In the genomic region with DNA sequence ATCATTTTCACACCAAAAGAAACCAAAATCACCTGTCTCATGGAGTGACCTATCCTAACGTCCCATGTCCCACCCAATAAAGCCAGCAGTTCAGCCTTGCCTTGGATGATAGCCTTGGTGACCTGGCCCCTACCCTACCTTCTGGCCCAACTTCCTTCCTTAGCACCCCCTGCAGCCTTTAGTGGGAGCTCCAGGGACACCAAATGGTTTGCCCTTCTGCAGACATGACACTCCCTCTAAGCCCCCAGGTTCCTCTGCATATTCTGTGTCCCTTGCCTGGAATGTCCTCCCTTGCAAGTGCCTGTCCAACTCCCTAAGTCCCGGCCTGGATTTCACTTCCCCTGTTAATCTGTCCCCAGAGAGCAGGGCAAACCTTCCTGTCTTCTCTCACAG, we compare ENCODE assay signal across 31 cellular contexts. TPM values are rescaled to one million over a fixed set of nuclear protein-coding genes. Genes with fewer than 3 reads are reported as not detected.
DNase-seq lines count a peak whose midpoint lies in the region; ATAC-seq, FAIRE-seq and TF ChIP-seq lines count a peak whose summit lies in the region.
"Had no signal": no experiment of that assay in that cellular context is flagged by ENCODE, and none has a peak within 500 bp of the region (broad histone marks: within the 10 kb centered on the region; RNA-seq: fewer than 3 reads in every experiment).

No MANE protein-coding gene starts in this region.

- H3K4me3 Mint-ChIP-seq in activated naive CD4-positive, alpha-beta T cell treated with anti-CD3 and anti-CD28 coated beads, Interleukin-2, amount 50 U/mL, for 24 hours, result no peak overlapping the region
- H3K4me3 Mint-ChIP-seq in activated naive CD4-positive, alpha-beta T cell treated with anti-CD3 and anti-CD28 coated beads, Interleukin-2, amount 10 ng/mL, durations not matched to agents 7 days and 5 days, result no peak overlapping the region
- peak overlapping the region; percentile 36 for H3K4me3 Mint-ChIP-seq in T-helper 17 cell
- H3K4me3 Mint-ChIP-seq in WTC11, result no peak overlapping the region
- H3K4me3 Mint-ChIP-seq in H9, result no peak overlapping the region
- H3K4me3 Mint-ChIP-seq: brain; natural killer cell; T-helper 2 cell treated with Interferon-gamma antibody and Interleukin-4, amounts not matched to agents 5 μg/mL and 100 μg/mL, for 36 hours had no signal

- H3K23ac ChIP-seq in H9 (ENCODE audit: insufficient read length, low read depth, low read length), result no peak overlapping the region

- H3K4me3 ChIP-seq in epithelial cell of proximal tubule (ENCODE audit: low read depth, low read length), result no peak overlapping the region
- H3K4me3 ChIP-seq: adrenal gland, esophagus muscularis mucosa, MG63, ovary, Peyer's patch, testis had no signal

- H2BK12ac ChIP-seq in H9 (ENCODE audit: insufficient read length, low read depth, low read length), result no peak overlapping the region

- no peak overlapping the region for H2AK5ac ChIP-seq in H9 (ENCODE audit: insufficient read length, low read length)

- no peaks in the 10 kb centered on the region for H3K27me3 ChIP-seq in H9 (ENCODE audit: insufficient read depth, low read length)
- H3K27me3 ChIP-seq: adrenal gland, esophagus muscularis mucosa, MG63, ovary, Peyer's patch, testis had no signal

- H3K4me1 Mint-ChIP-seq in activated naive CD4-positive, alpha-beta T cell treated with anti-CD3 and anti-CD28 coated beads, Interleukin-2, amount 50 U/mL, for 24 hours, result peaks cover 8% of the 10 kb centered on the region
- peaks cover 15% of the 10 kb centered on the region for H3K4me1 Mint-ChIP-seq in activated naive CD4-positive, alpha-beta T cell treated with anti-CD3 and anti-CD28 coated beads, Interleukin-2, amount 10 ng/mL, durations not matched to agents 7 days and 5 days
- H3K4me1 Mint-ChIP-seq in T-helper 17 cell (peaks cover 19% of the 10 kb centered on the region), WTC11 (peaks cover 12% of the 10 kb centered on the region), H9 (peaks cover 8 to 11% of the 10 kb centered on the region in 2 experiments)
- H3K4me1 Mint-ChIP-seq: brain had no signal

- no peak overlapping the region for H4K5ac ChIP-seq in H9 (ENCODE audit: insufficient read length, low read depth, low read length)

- no peak overlapping the region for H2BK20ac ChIP-seq in H9 (ENCODE audit: low read depth, low read length, poor library complexity, severe bottlenecking)

- H4K91ac ChIP-seq in H9 (ENCODE audit: insufficient read length, low read depth, low read length), result no peak overlapping the region

- no peak overlapping the region for H3K18ac ChIP-seq in H9 (ENCODE audit: insufficient read length, low read depth, low read length)

- no peak overlapping the region for H4K8ac ChIP-seq in H9 (replicated peaks; ENCODE audit: insufficient read length, low read depth, low read length)

- TF ChIP-seq CTCF in epithelial cell of proximal tubule (conservative IDR thresholded peaks at IDR 0.05; ENCODE audit: low read depth, low read length) (peak; percentile 2), WTC11 (IDR thresholded peaks at IDR 0.05) (no peak), H9 (conservative IDR thresholded peaks at IDR 0.05) (no peak)

- H2BK15ac ChIP-seq in H9 (ENCODE audit: low read depth, low read length), result no peak overlapping the region

- CTCF ChIA-PET in activated naive CD4-positive, alpha-beta T cell treated with anti-CD3 and anti-CD28 coated beads, Interleukin-2, amount 10 ng/mL, durations not matched to agents 7 days and 5 days (lab: Charles Lee), result no interaction called here
- CTCF ChIA-PET in WTC11 (lab: Charles Lee), result interaction anchor here (1.0 to 1.3 kb wide), 2 partner anchors 16 to 71 kb away, joined by 3 to 4 read pairs; no protein-coding TSS in a partner anchor

- H3K4ac ChIP-seq in H9 (ENCODE audit: low read depth, low read length), result no peak overlapping the region

- H3K27ac ChIP-seq in H9 (ENCODE audit: insufficient read length, low read depth, low read length), result no peak overlapping the region
- H3K27ac ChIP-seq: adrenal gland, C4-2B, esophagus muscularis mucosa, ovary, Peyer's patch, testis had no signal

- no peak overlapping the region for H3K56ac ChIP-seq in H9 (ENCODE audit: insufficient read length, low read depth, low read length)

- H3K9me3 ChIP-seq in T-helper 17 cell (ENCODE audit: control insufficient read depth, low read length, poor library complexity, severe bottlenecking) (no peaks in the 10 kb centered on the region), H9 (ENCODE audit: control insufficient read depth, low read depth, low read length) (no peaks in the 10 kb centered on the region)
- H3K9me3 ChIP-seq: adrenal gland, esophagus muscularis mucosa, MG63, ovary, Peyer's patch, testis had no signal

- no peaks in the 10 kb centered on the region for H4K20me1 ChIP-seq in H9 (ENCODE audit: control insufficient read depth, insufficient read depth, insufficient read length)

- H3K23me2 ChIP-seq in H9 (ENCODE audit: insufficient read length, low read depth, low read length, poor library complexity, severe bottlenecking), result no peaks in the 10 kb centered on the region

- peaks cover 3% of the 10 kb centered on the region for H3K36me3 Mint-ChIP-seq in activated naive CD4-positive, alpha-beta T cell treated with anti-CD3 and anti-CD28 coated beads, Interleukin-2, amount 50 U/mL, for 24 hours
- H3K36me3 Mint-ChIP-seq in activated naive CD4-positive, alpha-beta T cell treated with anti-CD3 and anti-CD28 coated beads, Interleukin-2, amount 10 ng/mL, durations not matched to agents 7 days and 5 days, result peaks cover 9% of the 10 kb centered on the region
- peaks cover 2% of the 10 kb centered on the region for H3K36me3 Mint-ChIP-seq in T-helper 17 cell (ENCODE audit: low read depth)
- peaks cover 18% of the 10 kb centered on the region for H3K36me3 Mint-ChIP-seq in WTC11
- peaks cover 10 to 45% (median 42%) of the 10 kb centered on the region in 3 experiments; a peak in 6 of 7 replicates for H3K36me3 Mint-ChIP-seq in H9 (ENCODE audit: insufficient read depth in 1 of 3, low read depth in 3 of 3)
- H3K36me3 Mint-ChIP-seq: natural killer cell had no signal

- H2AFZ ChIP-seq in H9 (ENCODE audit: low read length), result no peak overlapping the region

- DNase-seq in activated naive CD4-positive, alpha-beta T cell treated with anti-CD3 and anti-CD28 coated beads, Interleukin-2, amount 10 ng/mL, durations not matched to agents 7 days and 5 days, result no peak
- DNase-seq in T-helper 17 cell (no peak), epithelial cell of proximal tubule (ENCODE audit: low read depth) (no peak), urothelium cell line (ENCODE audit: low spot score) (no peak), WTC11 (ENCODE audit: low spot score) (no peak), NCI-H146 treated with DMSO at 0.1 percent for 48 hours (lab: John Stamatoyannopoulos, UW; ENCODE audit: unreplicated experiment) (no peak), H9 (no peak)
- DNase-seq: ACHN; activated effector memory CD4-positive, alpha-beta T cell treated with anti-CD3 and anti-CD28 coated beads, Interleukin-2, amount 50 U/mL, for 16 hours; adrenal gland; effector CD4-positive, alpha-beta T cell; hypothalamus; MG63; midbrain; natural killer cell; NCI-H2081 treated with DMSO at 0.1 percent for 48 hours; NCI-H446 treated with DMSO at 0.1 percent for 48 hours; NK-92 treated with Interleukin-12 subunit alpha and Interleukin-12 subunit beta, amount 100 ng/mL, for 24 hours; ovary; Peyer's patch; right cardiac atrium; stimulated activated CD4-positive, alpha-beta T cell treated with anti-CD3 and anti-CD28 coated beads, Interleukin-4, amount 100 ng/mL, for 1 hour; stimulated activated naive CD4-positive, alpha-beta T cell treated with Interleukin-2 at 50 U/mL for 16 hours; testis had no signal

- H3K9me3 Mint-ChIP-seq in activated naive CD4-positive, alpha-beta T cell treated with anti-CD3 and anti-CD28 coated beads, Interleukin-2, amount 50 U/mL, for 24 hours, result no peaks in the 10 kb centered on the region
- H3K9me3 Mint-ChIP-seq in activated naive CD4-positive, alpha-beta T cell treated with anti-CD3 and anti-CD28 coated beads, Interleukin-2, amount 10 ng/mL, durations not matched to agents 7 days and 5 days, result no peaks in the 10 kb centered on the region
- H3K9me3 Mint-ChIP-seq in WTC11 (no peaks in the 10 kb centered on the region), H9 (no peaks in the 10 kb centered on the region)
- H3K9me3 Mint-ChIP-seq: natural killer cell; T-helper 2 cell treated with Interferon-gamma antibody and Interleukin-4, amounts not matched to agents 5 μg/mL and 100 μg/mL, for 36 hours had no signal

- H3K79me2 ChIP-seq in H9 (ENCODE audit: insufficient read depth, low read length), result no peaks in the 10 kb centered on the region

- no peaks in the 10 kb centered on the region for H3K27me3 Mint-ChIP-seq in activated naive CD4-positive, alpha-beta T cell treated with anti-CD3 and anti-CD28 coated beads, Interleukin-2, amount 50 U/mL, for 24 hours
- H3K27me3 Mint-ChIP-seq in activated naive CD4-positive, alpha-beta T cell treated with anti-CD3 and anti-CD28 coated beads, Interleukin-2, amount 10 ng/mL, durations not matched to agents 7 days and 5 days, result no peaks in the 10 kb centered on the region
- no peaks in the 10 kb centered on the region for H3K27me3 Mint-ChIP-seq in T-helper 17 cell
- peaks cover 19% of the 10 kb centered on the region for H3K27me3 Mint-ChIP-seq in WTC11 (ENCODE audit: low read depth)
- H3K27me3 Mint-ChIP-seq in H9 (ENCODE audit: low read depth), result peaks cover 17% of the 10 kb centered on the region
- H3K27me3 Mint-ChIP-seq: brain had no signal

- no peak overlapping the region for H3T11ph ChIP-seq in H9 (ENCODE audit: low read length)

- no peak overlapping the region for H3K4me2 ChIP-seq in H9 (ENCODE audit: insufficient read depth, insufficient read length, low read length)

- POLR2A ChIA-PET in WTC11 (lab: Charles Lee), result interaction anchor here (0.6 kb wide), 1 partner anchor 609 kb away, joined by 3 read pairs; no protein-coding TSS in a partner anchor

- FAIRE-seq in urothelium cell line (lab: Jason Lieb, UNC), result peak; percentile 9
- FAIRE-seq: frontal cortex had no signal

- H3K79me1 ChIP-seq in H9 (ENCODE audit: insufficient read depth, low read depth, low read length, poor library complexity, severe bottlenecking), result no peaks in the 10 kb centered on the region

- no peak overlapping the region for H2BK5ac ChIP-seq in H9 (ENCODE audit: insufficient read length, low read length)

- WGBS in H9 (ENCODE audit: extremely low coverage, insufficient read length, low lambda C conversion rate), result no CpG with 5 or more reads among the region's 2 CpGs

- H3K9ac ChIP-seq in H9 (ENCODE audit: extremely low read depth, insufficient read length, low read length), result no peak overlapping the region

- no peak for ATAC-seq in T-helper 17 cell
- no peak for ATAC-seq in WTC11
- ATAC-seq: left lobe of liver, natural killer cell, right cardiac atrium had no signal

- no peaks in the 10 kb centered on the region for H3K4me1 ChIP-seq in H9 (ENCODE audit: insufficient read depth, low read length)
- H3K4me1 ChIP-seq: Peyer's patch had no signal

- no peak overlapping the region for H2BK120ac ChIP-seq in H9 (ENCODE audit: low read depth, low read length, poor library complexity, severe bottlenecking)

- no peak overlapping the region for H3K14ac ChIP-seq in H9 (ENCODE audit: insufficient read depth, low read length)

- peak overlapping the region; percentile 62 for H3K27ac Mint-ChIP-seq in activated naive CD4-positive, alpha-beta T cell treated with anti-CD3 and anti-CD28 coated beads, Interleukin-2, amount 50 U/mL, for 24 hours
- H3K27ac Mint-ChIP-seq in activated naive CD4-positive, alpha-beta T cell treated with anti-CD3 and anti-CD28 coated beads, Interleukin-2, amount 10 ng/mL, durations not matched to agents 7 days and 5 days, result no peak overlapping the region
- peak overlapping the region; percentile 74 for H3K27ac Mint-ChIP-seq in T-helper 17 cell
- no peak overlapping the region for H3K27ac Mint-ChIP-seq in WTC11
- peak overlapping the region in 1 of 3 experiments; percentile 29; a peak in 2 of 7 replicates for H3K27ac Mint-ChIP-seq in H9
- H3K27ac Mint-ChIP-seq: T-helper 2 cell treated with Interferon-gamma antibody and Interleukin-4, amounts not matched to agents 5 μg/mL and 100 μg/mL, for 36 hours had no signal

RNA-seq across cellular contexts. Expression of a gene that starts 2.2 kb away (rescaled TPM):
- under 1 TPM; 0.18 to 0.22 TPM for total RNA-seq in T-helper 17 cell
- 0.07 TPM in 1 of 2 replicates, not detected in the other for total RNA-seq in epithelial cell of proximal tubule
- total RNA-seq in WTC11 (2021), result 0.05 TPM in 1 of 3 replicates, not detected in the others
- total RNA-seq in H9 (2021), result 0.11 TPM in 1 of 2 replicates, not detected in the other
- total RNA-seq: left lobe of liver had no signal

RNA-seq across cellular contexts. Expression of a gene that starts 39.9 kb away (rescaled TPM):
- total RNA-seq in T-helper 17 cell, result 10 to 100 TPM; 48.8 to 56.9 TPM
- total RNA-seq in epithelial cell of proximal tubule, result 53.3 and 61.6 TPM in 2 replicates
- total RNA-seq in WTC11 (2021), result 65.7 to 73.4 TPM (median 65.8 TPM) in 3 replicates
- total RNA-seq in H9 (2021), result 100 and 105 TPM in 2 replicates

Comparison
In these comparisons a context has a peak if more than half of its experiments do, and no peak if none do; other contexts are left out.
1. H3K27ac Mint-ChIP-seq: peak in activated naive CD4-positive, alpha-beta T cell treated with anti-CD3 and anti-CD28 coated beads, Interleukin-2, amount 50 U/mL, for 24 hours (single experiment) and T-helper 17 cell (single experiment); none in activated naive CD4-positive, alpha-beta T cell treated with anti-CD3 and anti-CD28 coated beads, Interleukin-2, amount 10 ng/mL, durations not matched to agents 7 days and 5 days (single experiment) and WTC11 (single experiment).